Comparison of ENCODE assay signal across 18 cellular contexts in the genomic region with DNA sequence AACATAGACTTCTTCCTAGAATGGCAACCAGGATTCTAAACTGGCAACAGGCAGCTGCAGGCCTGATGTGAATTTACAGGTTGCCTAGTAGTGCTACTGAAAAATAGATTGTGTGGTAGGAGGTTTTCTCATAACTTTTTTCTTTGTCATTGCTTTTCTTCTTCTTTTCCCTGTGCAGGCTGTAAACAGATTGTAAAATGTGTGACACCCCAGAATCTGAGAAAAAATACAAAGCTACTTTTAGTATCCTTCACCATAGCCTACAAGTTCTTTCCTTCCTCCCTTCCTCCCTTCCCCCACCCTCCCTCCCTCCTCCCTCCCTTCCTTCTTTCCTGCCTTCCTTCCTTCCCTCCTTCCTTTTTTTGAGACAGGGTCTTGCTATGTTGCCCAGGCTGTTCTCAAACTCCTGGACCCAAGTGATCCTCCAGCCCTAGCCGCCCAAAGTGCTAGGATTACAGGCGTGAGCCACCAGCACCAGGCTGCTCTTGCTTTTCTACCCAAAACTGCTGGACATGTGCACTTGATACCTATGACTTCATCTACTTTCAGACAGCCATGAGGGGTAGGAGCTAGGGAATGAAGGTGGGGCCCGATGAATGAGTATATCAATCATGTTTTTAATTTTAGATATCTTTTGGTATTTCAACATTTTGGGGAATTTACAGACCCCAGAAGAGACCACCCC.
DNase-seq lines count a peak whose midpoint lies in the region; ATAC-seq and TF ChIP-seq lines count a peak whose summit lies in the region.
"Had no signal": no experiment of that assay in that cellular context is flagged by ENCODE, and none has a peak within 500 bp of the region (broad histone marks: within the 10 kb centered on the region; RNA-seq: fewer than 3 reads in every experiment).

No MANE protein-coding gene starts in this region.

- H3K9ac ChIP-seq in endodermal cell (ENCODE audit: extremely low read depth, low read length, poor library complexity, severe bottlenecking) = no peak overlapping the region
- H3K9ac ChIP-seq: BLaER1 had no signal

- 80 to 98% methylated on average over 1 to 3 of the region's 3 CpGs for WGBS in endodermal cell (ENCODE audit: insufficient coverage in 1 of 2, insufficient read length in 1 of 2), 2 experiments
- WGBS in thyroid gland, 2 donors = 96 to 100% methylated on average over 3 of the region's 3 CpGs

- H2AFZ ChIP-seq in GM23338 = peak overlapping the region; percentile 38

- intact Hi-C loops in mucosa of descending colon (cut with DNase I, micrococcal nuclease) (no loop called here), thyroid gland (cut with DNase I) (no loop called here)

- H3K79me2 ChIP-seq in GM23338 (replicated peaks; ENCODE audit: insufficient read depth) = no peaks in the 10 kb centered on the region

- H3K27ac ChIP-seq in GM23338 (ENCODE audit: low read depth) (no peak overlapping the region), endodermal cell (ENCODE audit: low read depth, low read length) (no peak overlapping the region), thyroid gland (no peak overlapping the region)
- H3K27ac ChIP-seq: BLaER1 had no signal

- H3K27me3 ChIP-seq in GM23338 (ENCODE audit: insufficient read depth) (no peaks in the 10 kb centered on the region), endodermal cell (ENCODE audit: control insufficient read depth, insufficient read depth, low read length, poor library complexity, severe bottlenecking) (no peaks in the 10 kb centered on the region), thyroid gland (no peaks in the 10 kb centered on the region)
- H3K27me3 ChIP-seq: BLaER1 had no signal

- H3K27ac Mint-ChIP-seq in GM23338 = no peak overlapping the region; the same call in 1 of the 2 replicates
- H3K27ac Mint-ChIP-seq in endodermal cell = peak overlapping the region; percentile 52
- H3K27ac Mint-ChIP-seq in type B pancreatic cell = no peak overlapping the region
- H3K27ac Mint-ChIP-seq: CD4-positive, alpha-beta memory T cell had no signal

- H3K9me3 ChIP-seq in endodermal cell (ENCODE audit: control insufficient read depth, low read length) = peaks cover 7% of the 10 kb centered on the region
- no peaks in the 10 kb centered on the region for H3K9me3 ChIP-seq in mucosa of descending colon
- H3K9me3 ChIP-seq in thyroid gland = no peaks in the 10 kb centered on the region
- H3K9me3 ChIP-seq: BLaER1 had no signal

- H3K36me3 Mint-ChIP-seq in GM23338 (ENCODE audit: low read depth) (no peaks in the 10 kb centered on the region), endodermal cell (ENCODE audit: low read depth) (peaks cover 2% of the 10 kb centered on the region), type B pancreatic cell (no peaks in the 10 kb centered on the region)
- H3K36me3 Mint-ChIP-seq: CD14-positive monocyte; CD4-positive, alpha-beta memory T cell had no signal

- H3K4me3 Mint-ChIP-seq in GM23338 (no peak overlapping the region), endodermal cell (no peak overlapping the region), type B pancreatic cell (no peak overlapping the region)
- H3K4me3 Mint-ChIP-seq: CD14-positive monocyte; CD4-positive, alpha-beta memory T cell had no signal

- DNase-seq in GM23338 (ENCODE audit: low spot score) = no peak
- DNase-seq in SW480 (ENCODE audit: low spot score) = peak; percentile 11
- DNase-seq in endodermal cell = no peak
- DNase-seq in mucosa of descending colon = no peak
- DNase-seq in midbrain (lab: John Stamatoyannopoulos, UW) = no peak
- DNase-seq in thyroid gland = no peak
- DNase-seq in type B pancreatic cell (ENCODE audit: extremely low spot score, unreplicated experiment) = no peak
- no peak for DNase-seq in Ammon's horn (ENCODE audit: low spot score)
- DNase-seq: ACHN; CD4-positive, alpha-beta memory T cell; DMS 273 treated with DMSO at 0.1 percent for 48 hours; DMS79 treated with DMSO at 0.1 percent for 48 hours; GF-D8; GOT3; H7 had no signal

- H3K4me1 ChIP-seq in GM23338 (ENCODE audit: insufficient read depth) (no peaks in the 10 kb centered on the region; the same call in 1 of the 2 replicates), endodermal cell (ENCODE audit: control insufficient read depth, insufficient read depth, low read length) (peaks cover 7% of the 10 kb centered on the region), mucosa of descending colon (ENCODE audit: low read depth) (peaks cover 10% of the 10 kb centered on the region), thyroid gland (no peaks in the 10 kb centered on the region)
- H3K4me1 ChIP-seq: BLaER1 had no signal

- H3K4me3 ChIP-seq in GM23338 (no peak overlapping the region), endodermal cell (ENCODE audit: low read length) (no peak overlapping the region), mucosa of descending colon (no peak overlapping the region), thyroid gland (replicated peaks in 1 of 3) (no peak overlapping the region)
- H3K4me3 ChIP-seq: BLaER1 had no signal

- H3K9me2 ChIP-seq in GM23338 (ENCODE audit: insufficient read depth) = peaks cover 16% of the 10 kb centered on the region; the same call in 1 of the 2 replicates

- H3K36me3 ChIP-seq in GM23338 (ENCODE audit: insufficient read depth) = no peaks in the 10 kb centered on the region
- H3K36me3 ChIP-seq in endodermal cell (ENCODE audit: control insufficient read depth, insufficient read depth, low read length) = no peaks in the 10 kb centered on the region
- no peaks in the 10 kb centered on the region for H3K36me3 ChIP-seq in mucosa of descending colon (ENCODE audit: low read depth)
- no peaks in the 10 kb centered on the region for H3K36me3 ChIP-seq in thyroid gland
- H3K36me3 ChIP-seq: BLaER1 had no signal

- H3K9me3 Mint-ChIP-seq in GM23338 (0 out of 3 replicates have a peak, but pooled peaks cover 2% of the 10 kb centered on the region), endodermal cell (peaks cover 21% of the 10 kb centered on the region), type B pancreatic cell (peaks cover 6% of the 10 kb centered on the region)

- H3F3A ChIP-seq in GM23338 (replicated peaks; ENCODE audit: low read depth) = no peaks in the 10 kb centered on the region

- no peaks in the 10 kb centered on the region; the same call in 1 of the 3 replicates for H3K4me1 Mint-ChIP-seq in GM23338
- H3K4me1 Mint-ChIP-seq in endodermal cell = peaks cover 22% of the 10 kb centered on the region
- H3K4me1 Mint-ChIP-seq in type B pancreatic cell (ENCODE audit: unreplicated experiment) = peaks cover 2% of the 10 kb centered on the region
- H3K4me1 Mint-ChIP-seq: CD4-positive, alpha-beta memory T cell had no signal

- TF ChIP-seq POLR2A in thyroid gland (IDR thresholded peaks at IDR 0.05) = no peak

- TF ChIP-seq CTCF in GM23338 (conservative IDR thresholded peaks at IDR 0.05; ENCODE audit: low read depth in 2 of 2) (no peak), endodermal cell (conservative IDR thresholded peaks at IDR 0.05) (no peak), mucosa of descending colon (IDR thresholded peaks at IDR 0.05) (no peak), thyroid gland (IDR thresholded peaks at IDR 0.05) (no peak), type B pancreatic cell (conservative IDR thresholded peaks at IDR 0.05) (no peak)

- H3K27me3 Mint-ChIP-seq in GM23338 (ENCODE audit: insufficient read depth, low read depth, poor library complexity) = no peaks in the 10 kb centered on the region
- no peaks in the 10 kb centered on the region for H3K27me3 Mint-ChIP-seq in endodermal cell (ENCODE audit: insufficient read depth)
- H3K27me3 Mint-ChIP-seq in type B pancreatic cell = no peaks in the 10 kb centered on the region

- no peaks in the 10 kb centered on the region for H4K20me1 ChIP-seq in GM23338 (replicated peaks; ENCODE audit: insufficient read depth)
- H4K20me1 ChIP-seq: BLaER1 had no signal

- ATAC-seq in GM23338 = no peak
- peak; percentile 26 for ATAC-seq in mucosa of descending colon
- ATAC-seq: HCT116 had no signal

- no peak overlapping the region for H3K4me2 ChIP-seq in GM23338
- H3K4me2 ChIP-seq: BLaER1 had no signal

TF ChIP-seq in GM23338, 12 proteins besides CTCF, POLR2A, EP300 and RAD21 (continues in another document):
- TF ChIP-seq ETS1 (IDR thresholded peaks at IDR 0.05) = no peak
- no peak for TF ChIP-seq EZH2phosphoT487 (IDR thresholded peaks at IDR 0.05; ENCODE audit: unreplicated experiment)
- TF ChIP-seq ZNF114 (CRISPR knock-in tag; IDR thresholded peaks at IDR 0.05) = no peak
- TF ChIP-seq POLR2AphosphoS5 (IDR thresholded peaks at IDR 0.05; ENCODE audit: low read depth) = no peak
- TF ChIP-seq, protein P1, sequence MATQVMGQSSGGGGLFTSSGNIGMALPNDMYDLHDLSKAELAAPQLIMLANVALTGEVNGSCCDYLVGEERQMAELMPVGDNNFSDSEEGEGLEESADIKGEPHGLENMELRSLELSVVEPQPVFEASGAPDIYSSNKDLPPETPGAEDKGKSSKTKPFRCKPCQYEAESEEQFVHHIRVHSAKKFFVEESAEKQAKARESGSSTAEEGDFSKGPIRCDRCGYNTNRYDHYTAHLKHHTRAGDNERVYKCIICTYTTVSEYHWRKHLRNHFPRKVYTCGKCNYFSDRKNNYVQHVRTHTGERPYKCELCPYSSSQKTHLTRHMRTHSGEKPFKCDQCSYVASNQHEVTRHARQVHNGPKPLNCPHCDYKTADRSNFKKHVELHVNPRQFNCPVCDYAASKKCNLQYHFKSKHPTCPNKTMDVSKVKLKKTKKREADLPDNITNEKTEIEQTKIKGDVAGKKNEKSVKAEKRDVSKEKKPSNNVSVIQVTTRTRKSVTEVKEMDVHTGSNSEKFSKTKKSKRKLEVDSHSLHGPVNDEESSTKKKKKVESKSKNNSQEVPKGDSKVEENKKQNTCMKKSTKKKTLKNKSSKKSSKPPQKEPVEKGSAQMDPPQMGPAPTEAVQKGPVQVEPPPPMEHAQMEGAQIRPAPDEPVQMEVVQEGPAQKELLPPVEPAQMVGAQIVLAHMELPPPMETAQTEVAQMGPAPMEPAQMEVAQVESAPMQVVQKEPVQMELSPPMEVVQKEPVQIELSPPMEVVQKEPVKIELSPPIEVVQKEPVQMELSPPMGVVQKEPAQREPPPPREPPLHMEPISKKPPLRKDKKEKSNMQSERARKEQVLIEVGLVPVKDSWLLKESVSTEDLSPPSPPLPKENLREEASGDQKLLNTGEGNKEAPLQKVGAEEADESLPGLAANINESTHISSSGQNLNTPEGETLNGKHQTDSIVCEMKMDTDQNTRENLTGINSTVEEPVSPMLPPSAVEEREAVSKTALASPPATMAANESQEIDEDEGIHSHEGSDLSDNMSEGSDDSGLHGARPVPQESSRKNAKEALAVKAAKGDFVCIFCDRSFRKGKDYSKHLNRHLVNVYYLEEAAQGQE (IDR thresholded peaks at IDR 0.05; ENCODE audit: unreplicated experiment) = no peak
- TF ChIP-seq ZNF331 (CRISPR knock-in tag; IDR thresholded peaks at IDR 0.05; ENCODE audit: low read depth) = no peak
